In genomic region chr14:54785778-54786160, GRCh38 we compare ENCODE assay signal across 16 cellular contexts.
DNase-seq lines count a peak whose midpoint lies in the region; ATAC-seq, FAIRE-seq and TF ChIP-seq lines count a peak whose summit lies in the region.
"Had no signal": no experiment of that assay in that cellular context is flagged by ENCODE, and none has a peak within 500 bp of the region (broad histone marks: within the 10 kb centered on the region; RNA-seq: fewer than 3 reads in every experiment).

No MANE protein-coding gene starts in this region.

- DNase-seq in cardiac septum (ENCODE audit: low spot score): peak; percentile 27
- no peak for DNase-seq in Right ventricle myocardium superior
- DNase-seq in NCI-H1694 (lab: John Stamatoyannopoulos, UW): peak; percentile 27
- DNase-seq in right cardiac atrium: no peak
- no peak for DNase-seq in thoracic aorta (ENCODE audit: low spot score)
- no peak for DNase-seq in urothelium cell line (ENCODE audit: low spot score)
- DNase-seq: DMS153, EL, KG1, NCI-H1436, Peyer's patch, SHP77 treated with DMSO at 0.1 percent for 48 hours had no signal

- ATAC-seq in Right ventricle myocardium superior (ENCODE audit: poor library complexity) (no peak), right cardiac atrium (no peak), thoracic aorta (ENCODE audit: insufficient number of reproducible peaks, low FRiP score, low read depth) (no peak), GM21447 (IDR thresholded peaks at IDR 0.05; ENCODE audit: unreplicated experiment) (no peak)

- no peak for FAIRE-seq in urothelium cell line (lab: Jason Lieb, UNC)
- FAIRE-seq: A204.1, H1 had no signal

- H3K9me3 ChIP-seq in right cardiac atrium (ENCODE audit: control insufficient read depth, low read length): no peaks in the 10 kb centered on the region
- no peaks in the 10 kb centered on the region for H3K9me3 ChIP-seq in thoracic aorta
- H3K9me3 ChIP-seq: Peyer's patch had no signal

- no peak for TF ChIP-seq CTCF in thoracic aorta (IDR thresholded peaks at IDR 0.05)

- intact Hi-C loops in cardiac septum (cut with DNase I) (no loop called here), Right ventricle myocardium superior (cut with DNase I) (no loop called here), right cardiac atrium (cut with DNase I) (no loop called here)

- 82% methylated on average over 2 of the region's 2 CpGs for WGBS in right cardiac atrium

- H3K4me3 ChIP-seq in right cardiac atrium (ENCODE audit: low read length) (no peak overlapping the region), thoracic aorta (no peak overlapping the region)
- H3K4me3 ChIP-seq: Peyer's patch had no signal

- H3K36me3 ChIP-seq in thoracic aorta: peaks cover 26% of the 10 kb centered on the region

- H3K27me3 ChIP-seq in right cardiac atrium (ENCODE audit: control insufficient read depth, insufficient read depth) (no peaks in the 10 kb centered on the region), thoracic aorta (replicated peaks; ENCODE audit: insufficient read depth) (no peaks in the 10 kb centered on the region)
- H3K27me3 ChIP-seq: Peyer's patch had no signal

- H3K27ac ChIP-seq in right cardiac atrium (ENCODE audit: low read length) (peak overlapping the region; percentile 97), thoracic aorta (peak overlapping the region; percentile 87 to 92)
- H3K27ac ChIP-seq: C4-2B, Peyer's patch had no signal

- H3K4me1 ChIP-seq in right cardiac atrium (ENCODE audit: control insufficient read depth, insufficient read depth, low read length) (peaks cover 13% of the 10 kb centered on the region), thoracic aorta (ENCODE audit: control insufficient read depth in 1 of 2, low read depth in 2 of 2) (peaks cover 15 to 45% of the 10 kb centered on the region in 2 donors)

Comparison
In these comparisons a context has a peak if more than half of its experiments do, and no peak if none do; other contexts are left out.
1. DNase-seq: peak in cardiac septum (single experiment) and NCI-H1694 (single experiment); none in Right ventricle myocardium superior (single experiment), right cardiac atrium (0 of 3), thoracic aorta (single experiment) and urothelium cell line (single experiment).